ENCODE assay signal across 22 cellular contexts in genomic region chr10:6187278-6187677, GRCh38. TPM values are rescaled to one million over a fixed set of nuclear protein-coding genes. Genes with fewer than 3 reads are reported as not detected.
DNase-seq lines count a peak whose midpoint lies in the region; ATAC-seq and TF ChIP-seq lines count a peak whose summit lies in the region.
"Had no signal": no experiment of that assay in that cellular context is flagged by ENCODE, and none has a peak within 500 bp of the region (broad histone marks: within the 10 kb centered on the region; RNA-seq: fewer than 3 reads in every experiment).

No MANE protein-coding gene starts in this region.

- H3K4me1 Mint-ChIP-seq in CD4-positive, CD25-positive, alpha-beta regulatory T cell: peaks cover 10 to 29% (median 19%) of the 10 kb centered on the region in 4 donors
- H3K4me1 Mint-ChIP-seq in activated B cell treated with CpG ODN at 0.5 μM for 24 hours (peaks cover 2% of the 10 kb centered on the region), type B pancreatic cell (ENCODE audit: unreplicated experiment) (peaks cover 4% of the 10 kb centered on the region)

- peaks cover 7% of the 10 kb centered on the region for H3K36me3 Mint-ChIP-seq in CD4-positive, CD25-positive, alpha-beta regulatory T cell
- H3K36me3 Mint-ChIP-seq in activated B cell treated with CpG ODN at 0.5 μM for 24 hours (ENCODE audit: low read depth) (no peaks in the 10 kb centered on the region), type B pancreatic cell (no peaks in the 10 kb centered on the region)

- no peaks in the 10 kb centered on the region for H3K4me1 ChIP-seq in CD4-positive, CD25-positive, alpha-beta regulatory T cell (ENCODE audit: control insufficient read depth, insufficient read depth, low read length, poor library complexity, severe bottlenecking)
- peaks cover 28% of the 10 kb centered on the region for H3K4me1 ChIP-seq in body of pancreas
- H3K4me1 ChIP-seq in upper lobe of left lung: peaks cover under 1 to 21% (median 12%) of the 10 kb centered on the region in 4 donors

- H3K27ac ChIP-seq in CD4-positive, CD25-positive, alpha-beta regulatory T cell (ENCODE audit: insufficient read depth, low read length, poor library complexity, severe bottlenecking): no peak overlapping the region
- H3K27ac ChIP-seq in body of pancreas (no peak overlapping the region), upper lobe of left lung (no peak overlapping the region)
- H3K27ac ChIP-seq: suprapubic skin had no signal

- POLR2A ChIA-PET in activated B cell treated with CpG ODN at 0.5 μM for 24 hours (lab: Charles Lee): no interaction called here

- no peaks in the 10 kb centered on the region for H3K9me3 Mint-ChIP-seq in CD4-positive, CD25-positive, alpha-beta regulatory T cell
- H3K9me3 Mint-ChIP-seq in activated B cell treated with CpG ODN at 0.5 μM for 24 hours (no peaks in the 10 kb centered on the region), type B pancreatic cell (no peaks in the 10 kb centered on the region)
- H3K9me3 Mint-ChIP-seq: stimulated activated naive B cell treated with anti-CD40 and anti-IgM and Interleukin-4, amounts not matched to agents 10 μg/mL and 1 μg/mL and 100 μg/mL, for 72 hours had no signal

- ATAC-seq in CD4-positive, CD25-positive, alpha-beta regulatory T cell (ENCODE audit: low read depth in 2 of 2): peak; percentile 40 to 48
- ATAC-seq in GM18502 (IDR thresholded peaks at IDR 0.05; ENCODE audit: poor library complexity, unreplicated experiment) (peak; percentile 74), HG02798 (IDR thresholded peaks at IDR 0.05; ENCODE audit: poor library complexity, unreplicated experiment) (peak; percentile 64), activated B cell treated with CpG ODN at 0.5 μM for 24 hours (ENCODE audit: low read depth) (peak; percentile 18), body of pancreas (no peak), upper lobe of left lung (ENCODE audit: low FRiP score in 2 of 2) (no peak)
- ATAC-seq: left lobe of liver; sciatic nerve; stimulated activated naive B cell treated with anti-CD40 and anti-IgM and Interleukin-4, amounts not matched to agents 10 μg/mL and 1 μg/mL and 100 μg/mL, for 72 hours had no signal

- TF ChIP-seq EP300 in upper lobe of left lung (IDR thresholded peaks at IDR 0.05): no peak

- TF ChIP-seq POLR2A in body of pancreas (IDR thresholded peaks at IDR 0.05): no peak
- no peak for TF ChIP-seq POLR2A in upper lobe of left lung (IDR thresholded peaks at IDR 0.05)

- no peak overlapping the region for H3K4me3 Mint-ChIP-seq in CD4-positive, CD25-positive, alpha-beta regulatory T cell
- H3K4me3 Mint-ChIP-seq in activated B cell treated with CpG ODN at 0.5 μM for 24 hours (no peak overlapping the region), type B pancreatic cell (no peak overlapping the region)
- H3K4me3 Mint-ChIP-seq: stimulated activated naive B cell treated with anti-CD40 and anti-IgM and Interleukin-4, amounts not matched to agents 10 μg/mL and 1 μg/mL and 100 μg/mL, for 72 hours had no signal

- H3K36me3 ChIP-seq in CD4-positive, CD25-positive, alpha-beta regulatory T cell (ENCODE audit: control insufficient read depth, insufficient read depth, low read length): no peaks in the 10 kb centered on the region
- H3K36me3 ChIP-seq in body of pancreas (replicated peaks in 1 of 2; ENCODE audit: insufficient read depth in 1 of 2, low read depth in 2 of 2) (no peaks in the 10 kb centered on the region), upper lobe of left lung (no peaks in the 10 kb centered on the region)
- H3K36me3 ChIP-seq: suprapubic skin had no signal

- WGBS in body of pancreas, 2 donors: 78 to 81% methylated on average over 6 of the region's 6 CpGs
- WGBS in upper lobe of left lung, 2 donors: 92 to 95% methylated on average over 6 of the region's 6 CpGs

- no peaks in the 10 kb centered on the region for H3K27me3 ChIP-seq in CD4-positive, CD25-positive, alpha-beta regulatory T cell (ENCODE audit: control insufficient read depth, insufficient read depth, low read length)
- no peaks in the 10 kb centered on the region for H3K27me3 ChIP-seq in body of pancreas
- H3K27me3 ChIP-seq in upper lobe of left lung: no peaks in the 10 kb centered on the region
- H3K27me3 ChIP-seq: suprapubic skin had no signal

- CTCF ChIA-PET in activated B cell treated with CpG ODN at 0.5 μM for 24 hours (lab: Charles Lee): interaction anchor here (1.4 kb wide), 1 partner anchor 15 kb away, joined by 3 read pairs; the partner anchor contains the start of gene PFKFB3

- H3K27ac Mint-ChIP-seq in CD4-positive, CD25-positive, alpha-beta regulatory T cell: no peak overlapping the region
- H3K27ac Mint-ChIP-seq in activated B cell treated with CpG ODN at 0.5 μM for 24 hours: no peak overlapping the region
- no peak overlapping the region for H3K27ac Mint-ChIP-seq in type B pancreatic cell
- H3K27ac Mint-ChIP-seq: stimulated activated naive B cell treated with anti-CD40 and anti-IgM and Interleukin-4, amounts not matched to agents 10 μg/mL and 1 μg/mL and 100 μg/mL, for 72 hours had no signal

- H3K27me3 Mint-ChIP-seq in CD4-positive, CD25-positive, alpha-beta regulatory T cell: no peaks in the 10 kb centered on the region
- H3K27me3 Mint-ChIP-seq in activated B cell treated with CpG ODN at 0.5 μM for 24 hours (no peaks in the 10 kb centered on the region), type B pancreatic cell (no peaks in the 10 kb centered on the region)
- H3K27me3 Mint-ChIP-seq: stimulated activated naive B cell treated with anti-CD40 and anti-IgM and Interleukin-4, amounts not matched to agents 10 μg/mL and 1 μg/mL and 100 μg/mL, for 72 hours had no signal

- DNase-seq in CD4-positive, CD25-positive, alpha-beta regulatory T cell: no peak
- DNase-seq in activated B cell treated with CpG ODN at 0.5 μM for 24 hours (no peak), type B pancreatic cell (ENCODE audit: extremely low spot score, unreplicated experiment) (no peak), NCI-H446 (lab: John Stamatoyannopoulos, UW) (no peak), body of pancreas (no peak), upper lobe of left lung (no peak)
- DNase-seq: activated CD8-positive, alpha-beta memory T cell treated with anti-CD3 and anti-CD28 coated beads for 24 hours; activated naive CD4-positive, alpha-beta T cell; amniotic stem cell; COR-L47; HCEC 1CT; mesenchymal stem cell; NCI-H1048; NCI-H187; NCI-H69; stimulated activated CD4-positive, alpha-beta T cell treated with anti-CD3 and anti-CD28 coated beads, Interleukin-4, amount 100 ng/mL, for 4 hours; stimulated activated naive B cell treated with anti-CD40 and anti-IgM and Interleukin-4, amounts not matched to agents 10 μg/mL and 1 μg/mL and 100 μg/mL, for 72 hours had no signal

- no peak overlapping the region for H3K4me3 ChIP-seq in CD4-positive, CD25-positive, alpha-beta regulatory T cell (ENCODE audit: low read depth, low read length)
- H3K4me3 ChIP-seq in body of pancreas: no peak overlapping the region
- no peak overlapping the region for H3K4me3 ChIP-seq in upper lobe of left lung
- H3K4me3 ChIP-seq: suprapubic skin had no signal

- H3K9me3 ChIP-seq in CD4-positive, CD25-positive, alpha-beta regulatory T cell (ENCODE audit: control insufficient read depth in 2 of 2, low read length in 2 of 2): no peaks in the 10 kb centered on the region
- H3K9me3 ChIP-seq in body of pancreas (no peaks in the 10 kb centered on the region), upper lobe of left lung (no peaks in the 10 kb centered on the region)
- H3K9me3 ChIP-seq: suprapubic skin had no signal

- intact Hi-C loops in activated B cell treated with CpG ODN at 0.5 μM for 24 hours (cut with micrococcal nuclease) (no loop called here), body of pancreas (cut with DNase I) (no loop called here)

- TF ChIP-seq CTCF in activated B cell treated with CpG ODN at 0.5 μM for 24 hours (IDR thresholded peaks at IDR 0.05) (no peak), type B pancreatic cell (conservative IDR thresholded peaks at IDR 0.05) (no peak), body of pancreas (IDR thresholded peaks at IDR 0.05) (no peak), upper lobe of left lung (IDR thresholded peaks at IDR 0.05) (no peak)

RNA-seq across cellular contexts. Expression of gene PFKFB3, which starts 15.5 kb away (rescaled TPM):
- 96.3 TPM for total RNA-seq in CD4-positive, CD25-positive, alpha-beta regulatory T cell
- polyA plus RNA-seq in CD4-positive, CD25-positive, alpha-beta regulatory T cell: 1 to 10 TPM; 2.8 to 6.2 (median 3.9) TPM
- total RNA-seq in activated B cell treated with CpG ODN at 0.5 μM for 24 hours (96.7 and 105 TPM in 2 replicates), type B pancreatic cell (ENCODE audit: low replicate concordance) (14.0 and 30.2 TPM in 2 replicates), body of pancreas (100 to 1,000 TPM in 1 of 2 donors, 10 to 100 TPM in 1; 26.5 to 137 TPM), upper lobe of left lung (100 to 1,000 TPM in 1 of 6 donors, 10 to 100 TPM in 5; 48.2 to 236 (median 83.5) TPM)

Comparison
In these comparisons a context has a peak if more than half of its experiments do, and no peak if none do; other contexts are left out.
1. ATAC-seq: peak in CD4-positive, CD25-positive, alpha-beta regulatory T cell (2 of 2), GM18502 (single experiment), HG02798 (single experiment) and activated B cell treated with CpG ODN at 0.5 μM for 24 hours (single experiment); none in body of pancreas (single experiment) and upper lobe of left lung (0 of 2).